Comparison of ENCODE assay signal across 16 cellular contexts in genomic region chr16:3513892-3514600, GRCh38. TPM values are rescaled to one million over a fixed set of nuclear protein-coding genes. Genes with fewer than 3 reads are reported as not detected.
DNase-seq lines count a peak whose midpoint lies in the region; ATAC-seq and TF ChIP-seq lines count a peak whose summit lies in the region.
"Had no signal": no experiment of that assay in that cellular context is flagged by ENCODE, and none has a peak within 500 bp of the region (broad histone marks: within the 10 kb centered on the region; RNA-seq: fewer than 3 reads in every experiment).

No MANE protein-coding gene starts in this region.

- WGBS in upper lobe of left lung, 2 donors = 78 to 80% methylated on average over 7 of the region's 7 CpGs

- H3K4me1 Mint-ChIP-seq in stimulated activated effector memory CD8-positive, alpha-beta T cell treated with anti-CD3 and anti-CD28 coated beads, Interleukin-12 subunit alpha, Interleukin-12 subunit beta, amount 100 ng/mL, for 72 hours = peaks cover 37% of the 10 kb centered on the region
- H3K4me1 Mint-ChIP-seq: B cell had no signal

- peak overlapping the region; percentile 25 for H3K4me3 Mint-ChIP-seq in stimulated activated effector memory CD8-positive, alpha-beta T cell treated with anti-CD3 and anti-CD28 coated beads, Interleukin-12 subunit alpha, Interleukin-12 subunit beta, amount 100 ng/mL, for 72 hours
- H3K4me3 Mint-ChIP-seq: B cell had no signal

- peaks cover 78% of the 10 kb centered on the region for H3K4me1 ChIP-seq in KMS-11 (ENCODE audit: low read depth, poor library complexity, severe bottlenecking)
- H3K4me1 ChIP-seq in upper lobe of left lung = no peaks in the 10 kb centered on the region
- no peaks in the 10 kb centered on the region for H3K4me1 ChIP-seq in left lung
- H3K4me1 ChIP-seq: parathyroid adenoma, transverse colon had no signal

- H3K4me2 ChIP-seq in KMS-11 = peak overlapping the region; percentile 75
- H3K4me2 ChIP-seq: smooth muscle cell had no signal

- no peak overlapping the region; the same call in 1 of the 2 replicates for H2AFZ ChIP-seq in KMS-11 (ENCODE audit: low read depth)
- H2AFZ ChIP-seq: parathyroid adenoma had no signal

- no peaks in the 10 kb centered on the region for H4K20me1 ChIP-seq in KMS-11 (ENCODE audit: insufficient read depth)

- no peak for TF ChIP-seq POLR2A in upper lobe of left lung (IDR thresholded peaks at IDR 0.05)

- TF ChIP-seq CTCF in KMS-11 (conservative IDR thresholded peaks at IDR 0.05; ENCODE audit: low read depth, low read length) (no peak), choroid plexus epithelial cell (conservative IDR thresholded peaks at IDR 0.05; ENCODE audit: low read depth, low read length) (no peak), upper lobe of left lung (IDR thresholded peaks at IDR 0.05) (no peak), left lung (IDR thresholded peaks at IDR 0.05) (no peak)

- H3K4me3 ChIP-seq in KMS-11 (IDR thresholded peaks at IDR 0.05; ENCODE audit: insufficient read depth, low read depth, low read length) = no peak overlapping the region
- no peak overlapping the region for H3K4me3 ChIP-seq in choroid plexus epithelial cell (ENCODE audit: low read depth, low read length)
- no peak overlapping the region for H3K4me3 ChIP-seq in upper lobe of left lung
- H3K4me3 ChIP-seq in left lung = no peak overlapping the region
- H3K4me3 ChIP-seq: SJCRH30, smooth muscle cell, transverse colon had no signal

- no peaks in the 10 kb centered on the region for H3K36me3 ChIP-seq in KMS-11 (ENCODE audit: insufficient read depth)
- H3K36me3 ChIP-seq in upper lobe of left lung = peaks cover 7 to 92% (median 66%) of the 10 kb centered on the region in 4 donors
- peaks cover 0 to 72% of the 10 kb centered on the region in 2 donors for H3K36me3 ChIP-seq in left lung
- H3K36me3 ChIP-seq: SJCRH30 had no signal

- no peak for DNase-seq in activated naive CD4-positive, alpha-beta T cell treated with anti-CD3 and anti-CD28 coated beads, Interleukin-2, amount 50 U/mL, for 72 hours (ENCODE audit: low spot score in 2 of 2)
- no peak for DNase-seq in activated naive CD4-positive, alpha-beta T cell treated with anti-CD3 and anti-CD28 coated beads, Interleukin-2, amount 50 U/mL, for 16 hours
- DNase-seq in choroid plexus epithelial cell (ENCODE audit: low read depth) = peak; percentile 48
- no peak for DNase-seq in stimulated activated effector memory CD8-positive, alpha-beta T cell treated with anti-CD3 and anti-CD28 coated beads, Interleukin-12 subunit alpha, Interleukin-12 subunit beta, amount 100 ng/mL, for 72 hours (ENCODE audit: low spot score in 2 of 2)
- DNase-seq in upper lobe of left lung = no peak
- DNase-seq in medulla oblongata (ENCODE audit: extremely low spot score) = no peak
- no peak for DNase-seq in left lung
- DNase-seq: caudate nucleus, left cardiac atrium, SJCRH30, transverse colon had no signal

- peak overlapping the region; percentile 38; the same call in 1 of the 2 replicates for H3K9ac ChIP-seq in KMS-11
- H3K9ac ChIP-seq: parathyroid adenoma had no signal

- intact Hi-C loops in left lung (cut with DNase I) = no loop called here

- H3K27me3 ChIP-seq in KMS-11 (ENCODE audit: insufficient read depth, low read depth) (no peaks in the 10 kb centered on the region), upper lobe of left lung (no peaks in the 10 kb centered on the region), left lung (no peaks in the 10 kb centered on the region)
- H3K27me3 ChIP-seq: SJCRH30, transverse colon had no signal

- H3K27ac Mint-ChIP-seq in activated naive CD4-positive, alpha-beta T cell treated with anti-CD3 and anti-CD28 coated beads, Interleukin-2, amount 50 U/mL, for 72 hours = peak overlapping the region; percentile 81 to 89
- H3K27ac Mint-ChIP-seq in stimulated activated effector memory CD8-positive, alpha-beta T cell treated with anti-CD3 and anti-CD28 coated beads, Interleukin-12 subunit alpha, Interleukin-12 subunit beta, amount 100 ng/mL, for 72 hours = peak overlapping the region; percentile 89
- H3K27ac Mint-ChIP-seq: B cell had no signal

- H3K27ac ChIP-seq in KMS-11 (peak overlapping the region; percentile 82), upper lobe of left lung (no peak overlapping the region), left lung (no peak overlapping the region)
- H3K27ac ChIP-seq: parathyroid adenoma, SJCRH30, transverse colon had no signal

- H3K9me3 ChIP-seq in upper lobe of left lung (no peaks in the 10 kb centered on the region), left lung (no peaks in the 10 kb centered on the region)
- H3K9me3 ChIP-seq: SJCRH30, transverse colon had no signal

- ATAC-seq in activated naive CD4-positive, alpha-beta T cell treated with anti-CD3 and anti-CD28 coated beads, Interleukin-2, amount 50 U/mL, for 72 hours = peak; percentile 45 to 87
- peak; percentile 73 for ATAC-seq in stimulated activated effector memory CD8-positive, alpha-beta T cell treated with anti-CD3 and anti-CD28 coated beads, Interleukin-12 subunit alpha, Interleukin-12 subunit beta, amount 100 ng/mL, for 72 hours
- no peak for ATAC-seq in upper lobe of left lung (ENCODE audit: low FRiP score in 2 of 2)
- ATAC-seq in left lung = no peak
- ATAC-seq: left cardiac atrium had no signal

- H3K9me3 Mint-ChIP-seq in activated naive CD4-positive, alpha-beta T cell treated with anti-CD3 and anti-CD28 coated beads, Interleukin-2, amount 50 U/mL, for 72 hours = no peaks in the 10 kb centered on the region
- H3K9me3 Mint-ChIP-seq in stimulated activated effector memory CD8-positive, alpha-beta T cell treated with anti-CD3 and anti-CD28 coated beads, Interleukin-12 subunit alpha, Interleukin-12 subunit beta, amount 100 ng/mL, for 72 hours = no peaks in the 10 kb centered on the region

- H3K36me3 Mint-ChIP-seq in activated naive CD4-positive, alpha-beta T cell treated with anti-CD3 and anti-CD28 coated beads, Interleukin-2, amount 50 U/mL, for 72 hours = peaks cover 4 to 11% of the 10 kb centered on the region in 2 donors
- peaks cover 49% of the 10 kb centered on the region for H3K36me3 Mint-ChIP-seq in stimulated activated effector memory CD8-positive, alpha-beta T cell treated with anti-CD3 and anti-CD28 coated beads, Interleukin-12 subunit alpha, Interleukin-12 subunit beta, amount 100 ng/mL, for 72 hours

- H3K79me2 ChIP-seq in KMS-11 (ENCODE audit: insufficient read depth, low read depth) = no peaks in the 10 kb centered on the region

- TF ChIP-seq EP300 in upper lobe of left lung (IDR thresholded peaks at IDR 0.05) = no peak

RNA-seq across cellular contexts. Expression of gene CLUAP1, which starts 13.2 kb away (rescaled TPM):
- total RNA-seq in activated naive CD4-positive, alpha-beta T cell treated with anti-CD3 and anti-CD28 coated beads, Interleukin-2, amount 50 U/mL, for 72 hours = 10 to 100 TPM; 15.5 to 20.0 TPM
- 10 to 100 TPM; 12.8 to 40.8 (median 18.4) TPM for total RNA-seq in upper lobe of left lung
- total RNA-seq in left lung = 10 to 100 TPM; 21.6 to 27.3 TPM

RNA-seq across cellular contexts. Expression of gene C16orf90, which starts 18.8 kb away (rescaled TPM):
- under 1 TPM in 1 of 2 donors, not detected in 1; 0.25 TPM for total RNA-seq in activated naive CD4-positive, alpha-beta T cell treated with anti-CD3 and anti-CD28 coated beads, Interleukin-2, amount 50 U/mL, for 72 hours
- total RNA-seq in upper lobe of left lung = not detected
- not detected for total RNA-seq in left lung
- total RNA-seq: B cell, left cardiac atrium, NCI-H460, SJCRH30, smooth muscle cell, transverse colon had no signal

Comparison
In these comparisons a context has a peak if more than half of its experiments do, and no peak if none do; other contexts are left out.
1. ATAC-seq: peak in activated naive CD4-positive, alpha-beta T cell treated with anti-CD3 and anti-CD28 coated beads, Interleukin-2, amount 50 U/mL, for 72 hours (2 of 2) and stimulated activated effector memory CD8-positive, alpha-beta T cell treated with anti-CD3 and anti-CD28 coated beads, Interleukin-12 subunit alpha, Interleukin-12 subunit beta, amount 100 ng/mL, for 72 hours (single experiment); none in upper lobe of left lung (0 of 2) and left lung (single experiment).